2 cellular contexts compared by ENCODE assay signal in the genomic region with DNA sequence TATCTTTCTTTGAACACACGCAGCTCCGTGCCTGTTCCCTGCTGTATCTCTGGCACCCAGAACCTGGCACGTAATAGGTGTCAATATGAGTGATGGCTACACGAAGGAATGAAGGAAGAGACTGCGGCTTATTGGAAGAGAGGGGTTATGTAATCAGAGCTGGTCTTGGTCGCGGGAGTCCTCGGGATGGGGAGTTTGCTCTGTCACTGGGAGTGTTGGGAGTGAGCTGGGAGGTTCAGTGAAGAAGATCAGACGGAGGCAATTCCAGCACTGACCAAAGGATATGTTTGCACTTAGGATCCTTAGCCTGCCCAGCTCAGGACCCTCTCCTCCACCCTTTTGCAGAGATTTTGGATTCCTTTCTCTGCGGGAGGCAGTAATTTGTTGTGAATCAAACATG.
TF ChIP-seq lines count a peak whose summit lies in the region.

No MANE protein-coding gene starts in this region.

TF ChIP-seq in GM23338, 12 proteins besides CTCF, POLR2A, EP300 and RAD21:
- TF ChIP-seq, protein P1, sequence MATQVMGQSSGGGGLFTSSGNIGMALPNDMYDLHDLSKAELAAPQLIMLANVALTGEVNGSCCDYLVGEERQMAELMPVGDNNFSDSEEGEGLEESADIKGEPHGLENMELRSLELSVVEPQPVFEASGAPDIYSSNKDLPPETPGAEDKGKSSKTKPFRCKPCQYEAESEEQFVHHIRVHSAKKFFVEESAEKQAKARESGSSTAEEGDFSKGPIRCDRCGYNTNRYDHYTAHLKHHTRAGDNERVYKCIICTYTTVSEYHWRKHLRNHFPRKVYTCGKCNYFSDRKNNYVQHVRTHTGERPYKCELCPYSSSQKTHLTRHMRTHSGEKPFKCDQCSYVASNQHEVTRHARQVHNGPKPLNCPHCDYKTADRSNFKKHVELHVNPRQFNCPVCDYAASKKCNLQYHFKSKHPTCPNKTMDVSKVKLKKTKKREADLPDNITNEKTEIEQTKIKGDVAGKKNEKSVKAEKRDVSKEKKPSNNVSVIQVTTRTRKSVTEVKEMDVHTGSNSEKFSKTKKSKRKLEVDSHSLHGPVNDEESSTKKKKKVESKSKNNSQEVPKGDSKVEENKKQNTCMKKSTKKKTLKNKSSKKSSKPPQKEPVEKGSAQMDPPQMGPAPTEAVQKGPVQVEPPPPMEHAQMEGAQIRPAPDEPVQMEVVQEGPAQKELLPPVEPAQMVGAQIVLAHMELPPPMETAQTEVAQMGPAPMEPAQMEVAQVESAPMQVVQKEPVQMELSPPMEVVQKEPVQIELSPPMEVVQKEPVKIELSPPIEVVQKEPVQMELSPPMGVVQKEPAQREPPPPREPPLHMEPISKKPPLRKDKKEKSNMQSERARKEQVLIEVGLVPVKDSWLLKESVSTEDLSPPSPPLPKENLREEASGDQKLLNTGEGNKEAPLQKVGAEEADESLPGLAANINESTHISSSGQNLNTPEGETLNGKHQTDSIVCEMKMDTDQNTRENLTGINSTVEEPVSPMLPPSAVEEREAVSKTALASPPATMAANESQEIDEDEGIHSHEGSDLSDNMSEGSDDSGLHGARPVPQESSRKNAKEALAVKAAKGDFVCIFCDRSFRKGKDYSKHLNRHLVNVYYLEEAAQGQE (IDR thresholded peaks at IDR 0.05; ENCODE audit: unreplicated experiment), result no peak
- TF ChIP-seq CREB1 (CRISPR knock-in tag; IDR thresholded peaks at IDR 0.05; ENCODE audit: low read depth), result no peak
TF ChIP-seq in GM23338: peak in this region for 0.

TF ChIP-seq in WTC11, 78 proteins besides CTCF, POLR2A, EP300 and RAD21 (continued from another document):
- TF ChIP-seq, protein P2, sequence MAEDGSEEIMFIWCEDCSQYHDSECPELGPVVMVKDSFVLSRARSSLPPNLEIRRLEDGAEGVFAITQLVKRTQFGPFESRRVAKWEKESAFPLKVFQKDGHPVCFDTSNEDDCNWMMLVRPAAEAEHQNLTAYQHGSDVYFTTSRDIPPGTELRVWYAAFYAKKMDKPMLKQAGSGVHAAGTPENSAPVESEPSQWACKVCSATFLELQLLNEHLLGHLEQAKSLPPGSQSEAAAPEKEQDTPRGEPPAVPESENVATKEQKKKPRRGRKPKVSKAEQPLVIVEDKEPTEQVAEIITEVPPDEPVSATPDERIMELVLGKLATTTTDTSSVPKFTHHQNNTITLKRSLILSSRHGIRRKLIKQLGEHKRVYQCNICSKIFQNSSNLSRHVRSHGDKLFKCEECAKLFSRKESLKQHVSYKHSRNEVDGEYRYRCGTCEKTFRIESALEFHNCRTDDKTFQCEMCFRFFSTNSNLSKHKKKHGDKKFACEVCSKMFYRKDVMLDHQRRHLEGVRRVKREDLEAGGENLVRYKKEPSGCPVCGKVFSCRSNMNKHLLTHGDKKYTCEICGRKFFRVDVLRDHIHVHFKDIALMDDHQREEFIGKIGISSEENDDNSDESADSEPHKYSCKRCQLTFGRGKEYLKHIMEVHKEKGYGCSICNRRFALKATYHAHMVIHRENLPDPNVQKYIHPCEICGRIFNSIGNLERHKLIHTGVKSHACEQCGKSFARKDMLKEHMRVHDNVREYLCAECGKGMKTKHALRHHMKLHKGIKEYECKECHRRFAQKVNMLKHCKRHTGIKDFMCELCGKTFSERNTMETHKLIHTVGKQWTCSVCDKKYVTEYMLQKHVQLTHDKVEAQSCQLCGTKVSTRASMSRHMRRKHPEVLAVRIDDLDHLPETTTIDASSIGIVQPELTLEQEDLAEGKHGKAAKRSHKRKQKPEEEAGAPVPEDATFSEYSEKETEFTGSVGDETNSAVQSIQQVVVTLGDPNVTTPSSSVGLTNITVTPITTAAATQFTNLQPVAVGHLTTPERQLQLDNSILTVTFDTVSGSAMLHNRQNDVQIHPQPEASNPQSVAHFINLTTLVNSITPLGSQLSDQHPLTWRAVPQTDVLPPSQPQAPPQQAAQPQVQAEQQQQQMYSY (CRISPR knock-in tag; IDR thresholded peaks at IDR 0.05), result no peak
- TF ChIP-seq ZNF138 (CRISPR knock-in tag; conservative IDR thresholded peaks at IDR 0.05) (no peak), JAZF1 (CRISPR knock-in tag; IDR thresholded peaks at IDR 0.05) (no peak), NR2C2 (CRISPR knock-in tag; IDR thresholded peaks at IDR 0.05) (no peak), OVOL2 (CRISPR knock-in tag; IDR thresholded peaks at IDR 0.05; ENCODE audit: borderline replicate concordance) (no peak), NR3C1 (CRISPR knock-in tag; conservative IDR thresholded peaks at IDR 0.05; ENCODE audit: low read depth) (no peak), FOXJ3 (CRISPR knock-in tag; IDR thresholded peaks at IDR 0.05; ENCODE audit: borderline replicate concordance) (no peak), TCF7 (CRISPR knock-in tag; IDR thresholded peaks at IDR 0.05; ENCODE audit: low read depth) (no peak), ZNF232 (CRISPR knock-in tag; IDR thresholded peaks at IDR 0.05) (no peak), SMAD3 (CRISPR knock-in tag; IDR thresholded peaks at IDR 0.05; ENCODE audit: borderline replicate concordance) (no peak), TEAD1 (CRISPR knock-in tag; IDR thresholded peaks at IDR 0.05) (no peak)
- TF ChIP-seq, protein P3, sequence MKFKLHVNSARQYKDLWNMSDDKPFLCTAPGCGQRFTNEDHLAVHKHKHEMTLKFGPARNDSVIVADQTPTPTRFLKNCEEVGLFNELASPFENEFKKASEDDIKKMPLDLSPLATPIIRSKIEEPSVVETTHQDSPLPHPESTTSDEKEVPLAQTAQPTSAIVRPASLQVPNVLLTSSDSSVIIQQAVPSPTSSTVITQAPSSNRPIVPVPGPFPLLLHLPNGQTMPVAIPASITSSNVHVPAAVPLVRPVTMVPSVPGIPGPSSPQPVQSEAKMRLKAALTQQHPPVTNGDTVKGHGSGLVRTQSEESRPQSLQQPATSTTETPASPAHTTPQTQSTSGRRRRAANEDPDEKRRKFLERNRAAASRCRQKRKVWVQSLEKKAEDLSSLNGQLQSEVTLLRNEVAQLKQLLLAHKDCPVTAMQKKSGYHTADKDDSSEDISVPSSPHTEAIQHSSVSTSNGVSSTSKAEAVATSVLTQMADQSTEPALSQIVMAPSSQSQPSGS (CRISPR knock-in tag; IDR thresholded peaks at IDR 0.05; ENCODE audit: borderline replicate concordance, low read depth), result no peak
- TF ChIP-seq, protein P4, sequence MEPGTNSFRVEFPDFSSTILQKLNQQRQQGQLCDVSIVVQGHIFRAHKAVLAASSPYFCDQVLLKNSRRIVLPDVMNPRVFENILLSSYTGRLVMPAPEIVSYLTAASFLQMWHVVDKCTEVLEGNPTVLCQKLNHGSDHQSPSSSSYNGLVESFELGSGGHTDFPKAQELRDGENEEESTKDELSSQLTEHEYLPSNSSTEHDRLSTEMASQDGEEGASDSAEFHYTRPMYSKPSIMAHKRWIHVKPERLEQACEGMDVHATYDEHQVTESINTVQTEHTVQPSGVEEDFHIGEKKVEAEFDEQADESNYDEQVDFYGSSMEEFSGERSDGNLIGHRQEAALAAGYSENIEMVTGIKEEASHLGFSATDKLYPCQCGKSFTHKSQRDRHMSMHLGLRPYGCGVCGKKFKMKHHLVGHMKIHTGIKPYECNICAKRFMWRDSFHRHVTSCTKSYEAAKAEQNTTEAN (CRISPR knock-in tag; IDR thresholded peaks at IDR 0.05), result no peak
- TF ChIP-seq, protein P5, sequence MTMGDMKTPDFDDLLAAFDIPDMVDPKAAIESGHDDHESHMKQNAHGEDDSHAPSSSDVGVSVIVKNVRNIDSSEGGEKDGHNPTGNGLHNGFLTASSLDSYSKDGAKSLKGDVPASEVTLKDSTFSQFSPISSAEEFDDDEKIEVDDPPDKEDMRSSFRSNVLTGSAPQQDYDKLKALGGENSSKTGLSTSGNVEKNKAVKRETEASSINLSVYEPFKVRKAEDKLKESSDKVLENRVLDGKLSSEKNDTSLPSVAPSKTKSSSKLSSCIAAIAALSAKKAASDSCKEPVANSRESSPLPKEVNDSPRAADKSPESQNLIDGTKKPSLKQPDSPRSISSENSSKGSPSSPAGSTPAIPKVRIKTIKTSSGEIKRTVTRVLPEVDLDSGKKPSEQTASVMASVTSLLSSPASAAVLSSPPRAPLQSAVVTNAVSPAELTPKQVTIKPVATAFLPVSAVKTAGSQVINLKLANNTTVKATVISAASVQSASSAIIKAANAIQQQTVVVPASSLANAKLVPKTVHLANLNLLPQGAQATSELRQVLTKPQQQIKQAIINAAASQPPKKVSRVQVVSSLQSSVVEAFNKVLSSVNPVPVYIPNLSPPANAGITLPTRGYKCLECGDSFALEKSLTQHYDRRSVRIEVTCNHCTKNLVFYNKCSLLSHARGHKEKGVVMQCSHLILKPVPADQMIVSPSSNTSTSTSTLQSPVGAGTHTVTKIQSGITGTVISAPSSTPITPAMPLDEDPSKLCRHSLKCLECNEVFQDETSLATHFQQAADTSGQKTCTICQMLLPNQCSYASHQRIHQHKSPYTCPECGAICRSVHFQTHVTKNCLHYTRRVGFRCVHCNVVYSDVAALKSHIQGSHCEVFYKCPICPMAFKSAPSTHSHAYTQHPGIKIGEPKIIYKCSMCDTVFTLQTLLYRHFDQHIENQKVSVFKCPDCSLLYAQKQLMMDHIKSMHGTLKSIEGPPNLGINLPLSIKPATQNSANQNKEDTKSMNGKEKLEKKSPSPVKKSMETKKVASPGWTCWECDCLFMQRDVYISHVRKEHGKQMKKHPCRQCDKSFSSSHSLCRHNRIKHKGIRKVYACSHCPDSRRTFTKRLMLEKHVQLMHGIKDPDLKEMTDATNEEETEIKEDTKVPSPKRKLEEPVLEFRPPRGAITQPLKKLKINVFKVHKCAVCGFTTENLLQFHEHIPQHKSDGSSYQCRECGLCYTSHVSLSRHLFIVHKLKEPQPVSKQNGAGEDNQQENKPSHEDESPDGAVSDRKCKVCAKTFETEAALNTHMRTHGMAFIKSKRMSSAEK (CRISPR knock-in tag; IDR thresholded peaks at IDR 0.05; ENCODE audit: borderline replicate concordance), result no peak
